8 cellular contexts compared by ENCODE assay signal in genomic region chr13:50123515-50123861, GRCh38.
DNase-seq lines count a peak whose midpoint lies in the region; ATAC-seq and TF ChIP-seq lines count a peak whose summit lies in the region.

No MANE protein-coding gene starts in this region.

- H4K20me1 ChIP-seq in KMS-11 (ENCODE audit: insufficient read depth) (no peaks in the 10 kb centered on the region), neural progenitor cell (ENCODE audit: low read depth) (peaks cover 64% of the 10 kb centered on the region)

- H3K9me3 ChIP-seq in CD4-positive, alpha-beta T cell (ENCODE audit: control insufficient read depth, low read length): no peaks in the 10 kb centered on the region
- H3K9me3 ChIP-seq in ectodermal cell (ENCODE audit: control insufficient read depth, low read length) (no peaks in the 10 kb centered on the region), neural progenitor cell (ENCODE audit: low read depth) (no peaks in the 10 kb centered on the region)

- peak overlapping the region; percentile 14; the same call in 1 of the 2 replicates for H2AFZ ChIP-seq in KMS-11 (ENCODE audit: low read depth)
- H2AFZ ChIP-seq in neural progenitor cell (replicated peaks): peak overlapping the region; percentile 94

- peaks cover 34% of the 10 kb centered on the region for H3F3A ChIP-seq in neural progenitor cell (ENCODE audit: low read depth)

- peak overlapping the region; percentile 98 for H3K27ac ChIP-seq in CD4-positive, alpha-beta T cell (ENCODE audit: low read depth, low read length)
- peak overlapping the region; percentile 96 for H3K27ac ChIP-seq in KMS-11
- H3K27ac ChIP-seq in ectodermal cell (ENCODE audit: insufficient read depth, low read depth, low read length, poor library complexity, severe bottlenecking): no peak overlapping the region
- H3K27ac ChIP-seq in neural progenitor cell: no peak overlapping the region

- H3K4me3 Mint-ChIP-seq in CD4-positive, alpha-beta T cell: peak overlapping the region; percentile 93
- H3K4me3 Mint-ChIP-seq in neural progenitor cell: peak overlapping the region; percentile 90

- H3K27ac Mint-ChIP-seq in CD4-positive, alpha-beta T cell: peak overlapping the region; percentile 94
- no peak overlapping the region for H3K27ac Mint-ChIP-seq in neural progenitor cell

- no peaks in the 10 kb centered on the region for H3K36me3 ChIP-seq in KMS-11 (ENCODE audit: insufficient read depth)
- H3K36me3 ChIP-seq in ectodermal cell (ENCODE audit: control insufficient read depth, insufficient read depth, low read length): no peaks in the 10 kb centered on the region
- H3K36me3 ChIP-seq in neural progenitor cell: no peaks in the 10 kb centered on the region

- H3K4me2 ChIP-seq in KMS-11: peak overlapping the region; percentile 31
- H3K4me2 ChIP-seq in neural progenitor cell: peak overlapping the region; percentile 97

- H3K27me3 Mint-ChIP-seq in CD4-positive, alpha-beta T cell: peaks cover 18% of the 10 kb centered on the region
- H3K27me3 Mint-ChIP-seq in neural progenitor cell (ENCODE audit: insufficient read depth, low read depth): peaks cover 29% of the 10 kb centered on the region

- H3K4me1 ChIP-seq in KMS-11 (ENCODE audit: low read depth, poor library complexity, severe bottlenecking) (peaks cover 24% of the 10 kb centered on the region), ectodermal cell (ENCODE audit: control insufficient read depth, insufficient read depth, low read length) (peaks cover 13% of the 10 kb centered on the region), neural progenitor cell (peaks cover 16% of the 10 kb centered on the region)

- peaks cover 8% of the 10 kb centered on the region for H3K27me3 ChIP-seq in CD4-positive, alpha-beta T cell (ENCODE audit: control insufficient read depth, insufficient read depth, low read length)
- H3K27me3 ChIP-seq in KMS-11 (ENCODE audit: insufficient read depth, low read depth): no peaks in the 10 kb centered on the region
- peaks cover 82% of the 10 kb centered on the region for H3K27me3 ChIP-seq in ectodermal cell (ENCODE audit: control insufficient read depth, insufficient read depth, low read length, poor library complexity, severe bottlenecking)
- peaks cover 91% of the 10 kb centered on the region for H3K27me3 ChIP-seq in neural progenitor cell

- POLR2A ChIA-PET in CD4-positive, alpha-beta T cell (lab: Charles Lee): interaction anchor here (0.6 to 9.7 kb wide), 24 partner anchors 9 to 786 kb away, joined by 3 to 498 read pairs (median 14); partner anchors contain the start of genes CAB39L, EBPL, KPNA3 and RNASEH2B
- POLR2A ChIA-PET in GM10248 (lab: Yijun Ruan, JAX): no interaction called here

- no peaks in the 10 kb centered on the region for H3K9me3 Mint-ChIP-seq in CD4-positive, alpha-beta T cell
- H3K9me3 Mint-ChIP-seq in neural progenitor cell: peaks cover 3% of the 10 kb centered on the region

- H3K4me3 ChIP-seq in KMS-11 (IDR thresholded peaks at IDR 0.05; ENCODE audit: insufficient read depth, low read depth, low read length) (no peak overlapping the region), ectodermal cell (ENCODE audit: insufficient read depth, low read depth, low read length) (peak overlapping the region; percentile 73), neural progenitor cell (peak overlapping the region; percentile 78)

- H3K79me2 ChIP-seq in KMS-11 (ENCODE audit: insufficient read depth, low read depth): peaks cover 39% of the 10 kb centered on the region
- no peaks in the 10 kb centered on the region for H3K79me2 ChIP-seq in neural progenitor cell (ENCODE audit: low read depth)

- TF ChIP-seq CTCF in CD4-positive, alpha-beta T cell (IDR thresholded peaks at IDR 0.05): no peak
- TF ChIP-seq CTCF in KMS-11 (conservative IDR thresholded peaks at IDR 0.05; ENCODE audit: low read depth, low read length): no peak
- no peak for TF ChIP-seq CTCF in neural progenitor cell (IDR thresholded peaks at IDR 0.05)
- TF ChIP-seq CTCF in GM10248 (IDR thresholded peaks at IDR 0.05; ENCODE audit: control extremely low read depth, extremely low read depth, low read depth, missing control alignments): no peak

- WGBS in ectodermal cell, 2 experiments: 4% methylated on average over 13 of the region's 13 CpGs

- H3K4me1 Mint-ChIP-seq in CD4-positive, alpha-beta T cell (ENCODE audit: low read depth): peaks cover 53% of the 10 kb centered on the region
- H3K4me1 Mint-ChIP-seq in neural progenitor cell: peaks cover 31% of the 10 kb centered on the region

- H3K36me3 Mint-ChIP-seq in CD4-positive, alpha-beta T cell (ENCODE audit: low read depth): peaks cover 19% of the 10 kb centered on the region
- peaks cover 5% of the 10 kb centered on the region for H3K36me3 Mint-ChIP-seq in neural progenitor cell

- H3K9ac ChIP-seq in KMS-11 (peak overlapping the region; percentile 81), neural progenitor cell (no peak overlapping the region)

- intact Hi-C loops in CD4-positive, alpha-beta T cell (cut with DNase I, micrococcal nuclease): loop anchor here (2.0 to 10.0 kb wide), 6 partner anchors 37 to 1701 kb away; partner anchors contain the start of genes CAB39L (in 1 of the 2), KPNA3 (in 1 of the 2) and SETDB2 (in 1 of the 2)

- CTCF ChIA-PET in CD4-positive, alpha-beta T cell (lab: Charles Lee): interaction anchor here (1.0 to 3.3 kb wide), 4 partner anchors 39 to 147 kb away, joined by 4 to 19 read pairs (median 6); partner anchors contain the start of gene TRIM13
- CTCF ChIA-PET in GM10248 (lab: Yijun Ruan, JAX): interaction anchor here (1.0 to 5.9 kb wide), 5 partner anchors 11 to 147 kb away, joined by 3 to 31 read pairs (median 3); no protein-coding TSS in a partner anchor

- no peak for TF ChIP-seq POLR2A in erythroblast (IDR thresholded peaks at IDR 0.05; ENCODE audit: low read length)

- ATAC-seq in CD4-positive, alpha-beta T cell (ENCODE audit: poor library complexity): peak; percentile 1
- no peak for ATAC-seq in HG02798 (IDR thresholded peaks at IDR 0.05; ENCODE audit: poor library complexity, unreplicated experiment)

- DNase-seq in CD4-positive, alpha-beta T cell: no peak
- no peak for DNase-seq in neural progenitor cell (ENCODE audit: low spot score)
- DNase-seq in DMS 273 treated with DMSO at 0.1 percent for 48 hours (lab: John Stamatoyannopoulos, UW): no peak
- DNase-seq in GM10248 (ENCODE audit: extremely low spot score): no peak
- DNase-seq in erythroblast (lab: John Stamatoyannopoulos, UW): no peak

Comparison
In these comparisons a context has a peak if more than half of its experiments do, and no peak if none do; other contexts are left out.
1. H3K27ac ChIP-seq: peak in CD4-positive, alpha-beta T cell (single experiment) and KMS-11 (single experiment); none in ectodermal cell (single experiment) and neural progenitor cell (single experiment).